10 cellular contexts compared by ENCODE assay signal in the genomic region with DNA sequence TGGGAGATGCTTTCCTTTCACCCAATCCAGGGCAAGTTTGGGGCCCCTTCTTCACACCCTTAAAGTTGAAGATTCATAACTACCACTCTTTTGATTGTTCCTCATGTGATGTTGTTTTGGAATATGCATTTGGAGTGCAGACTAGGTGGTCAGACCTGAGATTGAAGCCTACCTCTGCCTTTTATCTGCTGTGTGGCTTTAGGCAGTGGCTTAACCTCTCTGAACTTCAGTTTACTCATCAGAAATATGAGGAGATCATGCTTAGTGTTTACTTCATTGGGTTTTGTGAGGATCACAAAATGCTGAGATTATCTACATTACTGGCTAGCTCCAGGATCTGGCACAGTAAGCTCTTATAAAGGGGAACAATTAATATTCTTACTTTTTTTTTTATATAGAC. TPM values are rescaled to one million over a fixed set of nuclear protein-coding genes. Genes with fewer than 3 reads are reported as not detected.
"Had no signal": no experiment of that assay in that cellular context is flagged by ENCODE, and none has a peak within 500 bp of the region (broad histone marks: within the 10 kb centered on the region; RNA-seq: fewer than 3 reads in every experiment).

No MANE protein-coding gene starts in this region.

- H3K4me2 ChIP-seq: GM23338 had no signal

- H3K9me3 Mint-ChIP-seq: HFFc6, IgD-negative memory B cell had no signal

- ATAC-seq: GM23338 had no signal

- DNase-seq: H9, HCEC 1CT, HFFc6, KG1 had no signal

- H3K4me3 Mint-ChIP-seq: GM23338, H9, HFFc6, IgD-negative memory B cell had no signal

- H3K4me3 ChIP-seq: GM23338 had no signal

- H3K27ac ChIP-seq: HL-60 had no signal

- H3K27ac Mint-ChIP-seq: GM23338, H9, HFFc6 had no signal

- H2AFZ ChIP-seq: GM23338 had no signal

- H3K4me1 Mint-ChIP-seq: IgD-negative memory B cell had no signal

- FAIRE-seq: H1, H54 had no signal

RNA-seq across cellular contexts. Expression of a gene that starts 26.4 kb away (rescaled TPM):
- total RNA-seq: GM23338, H1, H9, HT1080 had no signal
- polyA plus RNA-seq: GM23338, IgD-negative memory B cell had no signal
